8 cellular contexts compared by ENCODE assay signal in genomic region chr12:57590536-57590891, GRCh38. TPM values are rescaled to one million over a fixed set of nuclear protein-coding genes. Genes with fewer than 3 reads are reported as not detected.
DNase-seq lines count a peak whose midpoint lies in the region; ATAC-seq and TF ChIP-seq lines count a peak whose summit lies in the region.

No MANE protein-coding gene starts in this region.

- H3K27me3 ChIP-seq in BLaER1 treated with 17β-estradiol and CSF1 and Interleukin-3, amounts not matched to agents 10 nM and 100 nM = peaks cover 16 to 32% (median 23%) of the 10 kb centered on the region in 11 experiments; a peak in 21 of 22 replicates

- peaks cover 11 to 22% (median 19%) of the 10 kb centered on the region in 10 experiments for H3K4me1 ChIP-seq in BLaER1 treated with 17β-estradiol and CSF1 and Interleukin-3, amounts not matched to agents 10 nM and 100 nM

- H3K27me3 Mint-ChIP-seq in chondrocyte (ENCODE audit: low read depth) = no peaks in the 10 kb centered on the region
- H3K27me3 Mint-ChIP-seq in naive thymus-derived CD8-positive, alpha-beta T cell = peaks cover 0 to 4% (median 0%) of the 10 kb centered on the region in 5 donors

- H3K36me3 Mint-ChIP-seq in chondrocyte (ENCODE audit: low read depth) = peaks cover 4% of the 10 kb centered on the region
- peaks cover 0 to 16% (median 3%) of the 10 kb centered on the region in 3 donors for H3K36me3 Mint-ChIP-seq in naive thymus-derived CD8-positive, alpha-beta T cell

- peak overlapping the region in 10 of 11 experiments; percentile 57 to 77 (median 62); a peak in 18 of 22 replicates for H3K9ac ChIP-seq in BLaER1 treated with 17β-estradiol and CSF1 and Interleukin-3, amounts not matched to agents 10 nM and 100 nM

- no peaks in the 10 kb centered on the region; a peak in 1 of 22 replicates for H4K20me1 ChIP-seq in BLaER1 treated with 17β-estradiol and CSF1 and Interleukin-3, amounts not matched to agents 10 nM and 100 nM

- H3K4me3 Mint-ChIP-seq in chondrocyte (ENCODE audit: unreplicated experiment) = peak overlapping the region; percentile 92
- H3K4me3 Mint-ChIP-seq in naive thymus-derived CD8-positive, alpha-beta T cell = peak overlapping the region; percentile 85 to 92 (median 89)

- no peak for ATAC-seq in naive thymus-derived CD8-positive, alpha-beta T cell
- no peak for ATAC-seq in esophagus mucosa

- peak overlapping the region; percentile 58 to 73 (median 64) for H3K4me3 ChIP-seq in BLaER1 treated with 17β-estradiol and CSF1 and Interleukin-3, amounts not matched to agents 10 nM and 100 nM
- H3K4me3 ChIP-seq in Jurkat, Clone E6-1 (ENCODE audit: low read length) = peak overlapping the region; percentile 68

- DNase-seq in Jurkat, Clone E6-1 (ENCODE audit: low read depth, low spot score) = no peak
- DNase-seq in chondrocyte (ENCODE audit: low spot score) (no peak), HK-2 (ENCODE audit: unreplicated experiment) (no peak), SKM-1 treated with dmso at 0.1 percent for 144 hours (lab: John Stamatoyannopoulos, UW; ENCODE audit: unreplicated experiment) (no peak), NCI-H345 (lab: John Stamatoyannopoulos, UW) (no peak)
- no peak for DNase-seq in naive thymus-derived CD8-positive, alpha-beta T cell

- no peak overlapping the region for H3K27ac Mint-ChIP-seq in chondrocyte (ENCODE audit: unreplicated experiment)
- H3K27ac Mint-ChIP-seq in naive thymus-derived CD8-positive, alpha-beta T cell = peak overlapping the region; percentile 73 to 94 (median 90)

- H3K9me3 ChIP-seq in BLaER1 treated with 17β-estradiol and CSF1 and Interleukin-3, amounts not matched to agents 10 nM and 100 nM (replicated peaks in 1 of 11) = no peaks in the 10 kb centered on the region; a peak in 1 of 22 replicates

- peaks cover 26% of the 10 kb centered on the region for H3K4me1 Mint-ChIP-seq in chondrocyte (ENCODE audit: low read depth)
- H3K4me1 Mint-ChIP-seq in naive thymus-derived CD8-positive, alpha-beta T cell = peaks cover 19 to 38% (median 32%) of the 10 kb centered on the region in 4 donors

- peaks cover 0 to 8% (median 0%) of the 10 kb centered on the region in 11 experiments; a peak in 3 of 22 replicates for H3K36me3 ChIP-seq in BLaER1 treated with 17β-estradiol and CSF1 and Interleukin-3, amounts not matched to agents 10 nM and 100 nM

- POLR2A ChIA-PET in naive thymus-derived CD8-positive, alpha-beta T cell (lab: Charles Lee) = interaction anchor here (0.7 to 2.3 kb wide), 6 partner anchors 30 to 132 kb away, joined by 3 to 9 read pairs (median 5); partner anchors contain the start of gene DDIT3

- H3K4me2 ChIP-seq in BLaER1 treated with 17β-estradiol and CSF1 and Interleukin-3, amounts not matched to agents 10 nM and 100 nM = peak overlapping the region; percentile 85 to 98 (median 90)

- H3K27ac ChIP-seq in BLaER1 treated with 17β-estradiol and CSF1 and Interleukin-3, amounts not matched to agents 10 nM and 100 nM = peak overlapping the region in 4 of 11 experiments; percentile 2 to 53 (median 26); a peak in 2 of 22 replicates

- H3K9me3 Mint-ChIP-seq in chondrocyte (ENCODE audit: low read depth) = no peaks in the 10 kb centered on the region
- H3K9me3 Mint-ChIP-seq in naive thymus-derived CD8-positive, alpha-beta T cell = no peaks in the 10 kb centered on the region

- no peak for TF ChIP-seq CTCF in chondrocyte (IDR thresholded peaks at IDR 0.05)

RNA-seq across cellular contexts. Expression of gene PIP4K2C, which starts 0.5 kb away (rescaled TPM):
- 10.1 TPM for polyA plus RNA-seq in Jurkat, Clone E6-1 (2012; ENCODE audit: insufficient read depth, insufficient read length)
- total RNA-seq in chondrocyte = 27.9 to 33.1 TPM (median 30.5 TPM) in 3 replicates
- 10 to 100 TPM; 23.4 to 24.8 TPM for total RNA-seq in naive thymus-derived CD8-positive, alpha-beta T cell
- 10 to 100 TPM; 10.9 to 24.6 (median 22.7) TPM for polyA plus RNA-seq in naive thymus-derived CD8-positive, alpha-beta T cell
- total RNA-seq in esophagus mucosa = 35.8 TPM

RNA-seq across cellular contexts. Expression of gene DTX3, which starts 14.1 kb away (rescaled TPM):
- not detected for polyA plus RNA-seq in Jurkat, Clone E6-1 (2012; ENCODE audit: insufficient read depth, insufficient read length)
- 29.8 to 30.3 TPM (median 30.1 TPM) in 3 replicates for total RNA-seq in chondrocyte
- 10 to 100 TPM; 36.2 to 36.3 TPM for total RNA-seq in naive thymus-derived CD8-positive, alpha-beta T cell
- 1 to 10 TPM; 4.9 to 9.4 (median 7.7) TPM for polyA plus RNA-seq in naive thymus-derived CD8-positive, alpha-beta T cell
- 4.1 TPM for total RNA-seq in esophagus mucosa

RNA-seq across cellular contexts. Expression of gene ARHGEF25, which starts 20.7 kb away (rescaled TPM):
- polyA plus RNA-seq in Jurkat, Clone E6-1 (2012; ENCODE audit: insufficient read depth, insufficient read length) = 3.3 TPM
- total RNA-seq in chondrocyte = 29.0 to 30.6 TPM (median 29.5 TPM) in 3 replicates
- total RNA-seq in naive thymus-derived CD8-positive, alpha-beta T cell = under 1 TPM; 0.27 to 0.55 TPM
- not detected for polyA plus RNA-seq in naive thymus-derived CD8-positive, alpha-beta T cell
- 1.5 TPM for total RNA-seq in esophagus mucosa

RNA-seq across cellular contexts. Expression of gene KIF5A, which starts 40.7 kb away (rescaled TPM):
- 5.4 TPM for polyA plus RNA-seq in Jurkat, Clone E6-1 (2012; ENCODE audit: insufficient read depth, insufficient read length)
- total RNA-seq in chondrocyte (2.6 to 5.1 TPM (median 3.5 TPM) in 3 replicates), esophagus mucosa (0.16 TPM)
- total RNA-seq in naive thymus-derived CD8-positive, alpha-beta T cell = 1 to 10 TPM; 1.5 to 2.3 TPM
- under 1 TPM in 2 of 3 donors, not detected in 1; 0.17 to 0.20 TPM for polyA plus RNA-seq in naive thymus-derived CD8-positive, alpha-beta T cell

RNA-seq across cellular contexts. Expression of gene B4GALNT1, which starts 42.5 kb away (rescaled TPM):
- 24.0 TPM for polyA plus RNA-seq in Jurkat, Clone E6-1 (2012; ENCODE audit: insufficient read depth, insufficient read length)
- total RNA-seq in chondrocyte (20.8 to 21.8 TPM (median 21.4 TPM) in 3 replicates), esophagus mucosa (0.04 TPM)
- total RNA-seq in naive thymus-derived CD8-positive, alpha-beta T cell = under 1 TPM in 1 of 2 experiments, not detected in 1; 0.30 TPM
- polyA plus RNA-seq in naive thymus-derived CD8-positive, alpha-beta T cell = not detected

Comparison
In these comparisons a context has a peak if more than half of its experiments do, and no peak if none do; other contexts are left out.
1. RNA of gene ARHGEF25, which starts 20.7 kb away (total RNA-seq): 29.0 to 30.6 TPM in chondrocyte; 1.5 TPM in esophagus mucosa (single experiment) and 0.27 to 0.55 TPM in naive thymus-derived CD8-positive, alpha-beta T cell; every median in the first group is over 10 times any median in the second.